ENCODE assay signal across 8 cellular contexts in genomic region chr11:8871283-8871775, GRCh38. TPM values are rescaled to one million over a fixed set of nuclear protein-coding genes. Genes with fewer than 3 reads are reported as not detected.
DNase-seq lines count a peak whose midpoint lies in the region; ATAC-seq and TF ChIP-seq lines count a peak whose summit lies in the region.

No MANE protein-coding gene starts in this region.

- no peaks in the 10 kb centered on the region for H3K9me3 Mint-ChIP-seq in activated B cell treated with CpG ODN at 0.5 μM for 24 hours
- no peaks in the 10 kb centered on the region for H3K9me3 Mint-ChIP-seq in neural progenitor cell

- POLR2A ChIA-PET in activated B cell treated with CpG ODN at 0.5 μM for 24 hours (lab: Charles Lee) = no interaction called here

- H2AFZ ChIP-seq in neural progenitor cell (replicated peaks) = peak overlapping the region; percentile 81

- no peaks in the 10 kb centered on the region for H4K20me1 ChIP-seq in neural progenitor cell (ENCODE audit: low read depth)

- H3K36me3 Mint-ChIP-seq in activated B cell treated with CpG ODN at 0.5 μM for 24 hours (ENCODE audit: low read depth) (no peaks in the 10 kb centered on the region), neural progenitor cell (peaks cover 2% of the 10 kb centered on the region)

- H3K4me1 Mint-ChIP-seq in activated B cell treated with CpG ODN at 0.5 μM for 24 hours = peaks cover 25% of the 10 kb centered on the region
- H3K4me1 Mint-ChIP-seq in neural progenitor cell = peaks cover 35% of the 10 kb centered on the region

- peaks cover 34% of the 10 kb centered on the region for H3K4me1 ChIP-seq in neural progenitor cell

- peak overlapping the region; percentile 91 for H3K4me3 ChIP-seq in neural progenitor cell

- H3K79me2 ChIP-seq in neural progenitor cell (ENCODE audit: low read depth) = peaks cover 38% of the 10 kb centered on the region

- peaks cover 25% of the 10 kb centered on the region for H3F3A ChIP-seq in neural progenitor cell (ENCODE audit: low read depth)

- H3K27me3 Mint-ChIP-seq in activated B cell treated with CpG ODN at 0.5 μM for 24 hours (peaks cover 22% of the 10 kb centered on the region), neural progenitor cell (ENCODE audit: insufficient read depth, low read depth) (no peaks in the 10 kb centered on the region)

- no peak for TF ChIP-seq CTCF in activated B cell treated with CpG ODN at 0.5 μM for 24 hours (IDR thresholded peaks at IDR 0.05)
- TF ChIP-seq CTCF in neural progenitor cell (IDR thresholded peaks at IDR 0.05) = no peak

- H3K27me3 ChIP-seq in neural progenitor cell = no peaks in the 10 kb centered on the region

- no peaks in the 10 kb centered on the region for H3K36me3 ChIP-seq in neural progenitor cell

- peak overlapping the region; percentile 83 for H3K4me2 ChIP-seq in neural progenitor cell

- peak; percentile 10 for ATAC-seq in activated B cell treated with CpG ODN at 0.5 μM for 24 hours (ENCODE audit: low read depth)
- no peak for ATAC-seq in HG03039 (IDR thresholded peaks at IDR 0.05; ENCODE audit: unreplicated experiment)
- ATAC-seq in HG02970 (IDR thresholded peaks at IDR 0.05; ENCODE audit: low FRiP score, unreplicated experiment) = no peak
- no peak for ATAC-seq in GM21381 (IDR thresholded peaks at IDR 0.05; ENCODE audit: unreplicated experiment)

- intact Hi-C loops in activated B cell treated with CpG ODN at 0.5 μM for 24 hours (cut with micrococcal nuclease) = loop anchor here (5.0 kb wide), 1 partner anchor 39 kb away; no protein-coding TSS in a partner anchor

- H3K4me3 Mint-ChIP-seq in activated B cell treated with CpG ODN at 0.5 μM for 24 hours (peak overlapping the region; percentile 65), neural progenitor cell (peak overlapping the region; percentile 92)

- in situ Hi-C loops in Caki2 (cut with HindIII; ENCODE audit: low pct_unique_long_range_greater_than_20kb, low sequenced_read_pairs) = no loop called here

- H3K27ac ChIP-seq in neural progenitor cell = peak overlapping the region; percentile 77

- no peak overlapping the region for H3K27ac Mint-ChIP-seq in activated B cell treated with CpG ODN at 0.5 μM for 24 hours
- peak overlapping the region; percentile 74 for H3K27ac Mint-ChIP-seq in neural progenitor cell

- CTCF ChIA-PET in activated B cell treated with CpG ODN at 0.5 μM for 24 hours (lab: Charles Lee) = no interaction called here

- no peaks in the 10 kb centered on the region for H3K9me3 ChIP-seq in neural progenitor cell (ENCODE audit: low read depth)

- no peak overlapping the region for H3K9ac ChIP-seq in neural progenitor cell

- DNase-seq in Caki2 (ENCODE audit: low read depth) (peak; percentile 61), HuH-7.5 (ENCODE audit: low spot score) (peak; percentile 60), activated B cell treated with CpG ODN at 0.5 μM for 24 hours (no peak), foreskin melanocyte (peak; percentile 93), neural progenitor cell (ENCODE audit: low spot score) (peak; percentile 87)

RNA-seq across cellular contexts. Expression of gene AKIP1, which starts 39.7 kb away (rescaled TPM):
- total RNA-seq in Caki2 (2014; rRNA removed; shearing (Covaris generic); ENCODE audit: low replicate concordance) = 55.4 and 69.0 TPM in 2 replicates
- 7.1 and 9.0 TPM in 2 replicates for total RNA-seq in activated B cell treated with CpG ODN at 0.5 μM for 24 hours
- 45.6 and 53.7 TPM in 2 replicates for total RNA-seq in neural progenitor cell (ENCODE audit: low replicate concordance)
